Comparison of ENCODE assay signal across 14 cellular contexts in genomic region chr17:7334938-7335538, GRCh38. TPM values are rescaled to one million over a fixed set of nuclear protein-coding genes. Genes with fewer than 3 reads are reported as not detected.
DNase-seq lines count a peak whose midpoint lies in the region; ATAC-seq and TF ChIP-seq lines count a peak whose summit lies in the region.
"Had no signal": no experiment of that assay in that cellular context is flagged by ENCODE, and none has a peak within 500 bp of the region (broad histone marks: within the 10 kb centered on the region; RNA-seq: fewer than 3 reads in every experiment).

No MANE protein-coding gene starts in this region.

- CTCF ChIA-PET in activated CD4-positive, alpha-beta memory T cell treated with anti-CD3 and anti-CD28 coated beads for 36 hours (lab: Charles Lee), result interaction anchor here (1.0 to 4.3 kb wide), 7 partner anchors 9 to 226 kb away, joined by 3 to 30 read pairs (median 6); no protein-coding TSS in a partner anchor

- peak overlapping the region; percentile 95 for H3K4me3 Mint-ChIP-seq in T-helper 2 cell treated with Interferon-gamma antibody and Interleukin-4, amounts not matched to agents 5 μg/mL and 100 μg/mL, for 36 hours
- peak overlapping the region; percentile 23 for H3K4me3 Mint-ChIP-seq in activated CD4-positive, alpha-beta memory T cell treated with anti-CD3 and anti-CD28 coated beads for 36 hours
- peak overlapping the region; percentile 71 for H3K4me3 Mint-ChIP-seq in natural killer cell
- H3K4me3 Mint-ChIP-seq: type B pancreatic cell had no signal

- DNase-seq in T-helper 2 cell treated with Interferon-gamma antibody and Interleukin-4, amounts not matched to agents 5 μg/mL and 100 μg/mL, for 36 hours (ENCODE audit: low spot score), result no peak
- DNase-seq in T-helper 2 cell, result no peak
- DNase-seq in activated CD4-positive, alpha-beta memory T cell treated with anti-CD3 and anti-CD28 coated beads for 36 hours, result no peak
- no peak for DNase-seq in natural killer cell
- DNase-seq: 8988T, foreskin melanocyte, mesendoderm, NCI-H2107 had no signal

- no peaks in the 10 kb centered on the region for H3K9me3 Mint-ChIP-seq in T-helper 2 cell treated with Interferon-gamma antibody and Interleukin-4, amounts not matched to agents 5 μg/mL and 100 μg/mL, for 36 hours
- no peaks in the 10 kb centered on the region for H3K9me3 Mint-ChIP-seq in activated CD4-positive, alpha-beta memory T cell treated with anti-CD3 and anti-CD28 coated beads for 36 hours
- H3K9me3 Mint-ChIP-seq in natural killer cell, result no peaks in the 10 kb centered on the region
- H3K9me3 Mint-ChIP-seq: type B pancreatic cell had no signal

- peaks cover 55% of the 10 kb centered on the region for H3K4me1 Mint-ChIP-seq in T-helper 2 cell treated with Interferon-gamma antibody and Interleukin-4, amounts not matched to agents 5 μg/mL and 100 μg/mL, for 36 hours (ENCODE audit: low read depth)
- peaks cover 55% of the 10 kb centered on the region for H3K4me1 Mint-ChIP-seq in activated CD4-positive, alpha-beta memory T cell treated with anti-CD3 and anti-CD28 coated beads for 36 hours (ENCODE audit: low read depth)
- peaks cover 31 to 48% of the 10 kb centered on the region in 2 donors for H3K4me1 Mint-ChIP-seq in natural killer cell

- H3K27ac Mint-ChIP-seq in T-helper 2 cell treated with Interferon-gamma antibody and Interleukin-4, amounts not matched to agents 5 μg/mL and 100 μg/mL, for 36 hours, result peak overlapping the region; percentile 94
- peak overlapping the region; percentile 98 for H3K27ac Mint-ChIP-seq in activated CD4-positive, alpha-beta memory T cell treated with anti-CD3 and anti-CD28 coated beads for 36 hours
- peak overlapping the region; percentile 85 to 91 for H3K27ac Mint-ChIP-seq in natural killer cell
- H3K27ac Mint-ChIP-seq: type B pancreatic cell had no signal

- no peak for TF ChIP-seq CTCF in natural killer cell (IDR thresholded peaks at IDR 0.05)

- H3K36me3 Mint-ChIP-seq in T-helper 2 cell treated with Interferon-gamma antibody and Interleukin-4, amounts not matched to agents 5 μg/mL and 100 μg/mL, for 36 hours (ENCODE audit: low read depth), result peaks cover 23% of the 10 kb centered on the region
- H3K36me3 Mint-ChIP-seq in activated CD4-positive, alpha-beta memory T cell treated with anti-CD3 and anti-CD28 coated beads for 36 hours, result peaks cover 20% of the 10 kb centered on the region
- H3K36me3 Mint-ChIP-seq in natural killer cell, result no peaks in the 10 kb centered on the region
- H3K36me3 Mint-ChIP-seq: type B pancreatic cell had no signal

- H3K27me3 Mint-ChIP-seq in T-helper 2 cell treated with Interferon-gamma antibody and Interleukin-4, amounts not matched to agents 5 μg/mL and 100 μg/mL, for 36 hours (ENCODE audit: low read depth), result no peaks in the 10 kb centered on the region
- no peaks in the 10 kb centered on the region for H3K27me3 Mint-ChIP-seq in activated CD4-positive, alpha-beta memory T cell treated with anti-CD3 and anti-CD28 coated beads for 36 hours
- no peaks in the 10 kb centered on the region for H3K27me3 Mint-ChIP-seq in natural killer cell (ENCODE audit: low read depth in 2 of 2)

- POLR2A ChIA-PET in activated CD4-positive, alpha-beta memory T cell treated with anti-CD3 and anti-CD28 coated beads for 36 hours (lab: Charles Lee), result interaction anchor here (1.0 to 3.4 kb wide), 4 partner anchors 14 to 352 kb away, joined by 3 to 34 read pairs (median 13); partner anchors contain the start of genes TMEM95 and TP53

- intact Hi-C loops in activated CD4-positive, alpha-beta memory T cell treated with anti-CD3 and anti-CD28 coated beads for 36 hours (cut with micrococcal nuclease), result loop anchor here (5.0 kb wide), 1 partner anchor 102 kb away; the partner anchor contains the start of genes FGF11 and TMEM102
- intact Hi-C loops in natural killer cell (cut with micrococcal nuclease), result no loop called here

- no peak for ATAC-seq in natural killer cell
- no peak for ATAC-seq in GM21528 (IDR thresholded peaks at IDR 0.05; ENCODE audit: low FRiP score, unreplicated experiment)
- ATAC-seq in HG02678 (IDR thresholded peaks at IDR 0.05; ENCODE audit: unreplicated experiment), result no peak

RNA-seq across cellular contexts. Expression of gene ACAP1, which starts 1.3 kb away (rescaled TPM):
- 100 to 1,000 TPM; 391 to 405 TPM for total RNA-seq in activated CD4-positive, alpha-beta memory T cell treated with anti-CD3 and anti-CD28 coated beads for 36 hours
- total RNA-seq in natural killer cell, result 100 to 1,000 TPM; 526 to 590 (median 540) TPM
- total RNA-seq: SJSA1 had no signal

RNA-seq across cellular contexts. Expression of gene NEURL4, which starts 5.9 kb away (rescaled TPM):
- total RNA-seq in activated CD4-positive, alpha-beta memory T cell treated with anti-CD3 and anti-CD28 coated beads for 36 hours, result 10 to 100 TPM; 26.9 to 29.3 TPM
- total RNA-seq in natural killer cell, result 10 to 100 TPM; 48.9 to 57.9 (median 51.4) TPM

RNA-seq across cellular contexts. Expression of gene KCTD11, which starts 16.9 kb away (rescaled TPM):
- 1 to 10 TPM; 2.6 to 2.8 TPM for total RNA-seq in activated CD4-positive, alpha-beta memory T cell treated with anti-CD3 and anti-CD28 coated beads for 36 hours
- total RNA-seq in natural killer cell, result 1 to 10 TPM; 5.6 to 9.7 (median 8.3) TPM

RNA-seq across cellular contexts. Expression of gene GPS2, which starts 19.9 kb away (rescaled TPM):
- total RNA-seq in activated CD4-positive, alpha-beta memory T cell treated with anti-CD3 and anti-CD28 coated beads for 36 hours, result 10 to 100 TPM; 34.9 to 38.7 TPM
- total RNA-seq in natural killer cell, result 100 to 1,000 TPM; 132 to 146 (median 133) TPM

RNA-seq across cellular contexts. Expression of gene TMEM95, which starts 19.9 kb away (rescaled TPM):
- total RNA-seq in activated CD4-positive, alpha-beta memory T cell treated with anti-CD3 and anti-CD28 coated beads for 36 hours, result not detected
- not detected for total RNA-seq in natural killer cell
- total RNA-seq: breast epithelium, posterior vena cava, SJSA1 had no signal

Comparison
In these comparisons a context has a peak if more than half of its experiments do, and no peak if none do; other contexts are left out.
1. H3K4me3 Mint-ChIP-seq: peak in every context shown above with its lines; median percentile 95 in T-helper 2 cell treated with Interferon-gamma antibody and Interleukin-4, amounts not matched to agents 5 μg/mL and 100 μg/mL, for 36 hours; 71 in natural killer cell; 23 in activated CD4-positive, alpha-beta memory T cell treated with anti-CD3 and anti-CD28 coated beads for 36 hours.